Comparison of ENCODE assay signal across 8 cellular contexts in the genomic region with DNA sequence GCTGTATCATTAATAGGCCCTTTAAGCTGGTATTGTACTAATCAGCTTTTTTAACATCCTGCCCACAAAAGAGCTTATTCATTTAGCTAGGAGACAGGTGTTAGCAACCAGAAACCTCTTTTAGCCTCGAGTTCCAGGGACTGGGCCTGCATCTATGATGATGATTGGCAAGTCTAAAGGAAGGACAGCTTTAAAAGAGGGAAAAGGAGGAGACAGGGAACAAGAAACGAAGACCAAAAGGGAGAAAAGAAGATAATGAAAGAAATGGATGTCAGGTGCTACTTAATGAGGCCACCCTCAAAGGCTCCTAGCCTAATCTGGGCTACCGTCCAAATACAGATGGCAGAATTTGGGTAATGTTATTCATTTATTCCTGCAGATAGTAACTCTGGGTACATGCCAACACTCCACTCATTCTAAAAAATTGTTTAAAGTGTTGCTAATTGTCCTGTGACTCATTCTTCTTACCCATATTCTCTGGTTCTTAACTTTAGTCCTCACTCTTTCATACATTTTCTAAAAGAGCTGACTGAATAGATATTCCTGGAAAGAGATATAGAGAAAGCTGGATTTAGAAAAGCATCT. TPM values are rescaled to one million over a fixed set of nuclear protein-coding genes. Genes with fewer than 3 reads are reported as not detected.
DNase-seq lines count a peak whose midpoint lies in the region; TF ChIP-seq lines count a peak whose summit lies in the region.

No MANE protein-coding gene starts in this region.

- TF ChIP-seq CTCF in AG10803 (conservative IDR thresholded peaks at IDR 0.05; ENCODE audit: low read length) (no peak), fibroblast of lung (conservative IDR thresholded peaks at IDR 0.05 in 1 of 2, IDR thresholded peaks at IDR 0.05 in 1 of 2; ENCODE audit: low read depth in 1 of 2, low read length in 2 of 2) (no peak)

- DNase-seq in AG10803 (ENCODE audit: low read depth) = peak; percentile 78
- DNase-seq in HAP-1 (ENCODE audit: low spot score in 2 of 2) = peak; percentile 57 to 78
- peak; percentile 44 to 76 for DNase-seq in SJCRH30
- DNase-seq in fibroblast of lung (ENCODE audit: low read depth in 2 of 2) = peak; percentile 82 to 90
- no peak for DNase-seq in NCI-H128 (lab: John Stamatoyannopoulos, UW; ENCODE audit: unreplicated experiment)
- DNase-seq in stimulated activated CD4-positive, alpha-beta T cell treated with anti-CD3 and anti-CD28 coated beads, Interleukin-1b, Interleukin-23, amount 100 ng/mL, for 48 hours = no peak
- DNase-seq in HuH-7.5 (ENCODE audit: low spot score) = no peak
- DNase-seq in retina = no peak

- peaks cover 70% of the 10 kb centered on the region for H3K79me2 ChIP-seq in fibroblast of lung (ENCODE audit: control insufficient read depth, insufficient read depth, low read length)

- H2AFZ ChIP-seq in fibroblast of lung (ENCODE audit: low read length) = no peak overlapping the region

- H3K4me1 ChIP-seq in HAP-1 (peaks cover 65% of the 10 kb centered on the region), SJCRH30 (peaks cover 20% of the 10 kb centered on the region), fibroblast of lung (ENCODE audit: control insufficient read depth, extremely low read depth, insufficient read depth, low read length) (peaks cover 24% of the 10 kb centered on the region)

- no peak overlapping the region for H3K9ac ChIP-seq in fibroblast of lung (ENCODE audit: insufficient read depth, low read length)

- peak overlapping the region; percentile 14 for H3K27ac ChIP-seq in SJCRH30
- H3K27ac ChIP-seq in fibroblast of lung (ENCODE audit: insufficient read depth, low read length) = peak overlapping the region; percentile 11

- no peaks in the 10 kb centered on the region for H3K27me3 ChIP-seq in HAP-1 (ENCODE audit: low read depth)
- no peaks in the 10 kb centered on the region for H3K27me3 ChIP-seq in SJCRH30
- no peaks in the 10 kb centered on the region for H3K27me3 ChIP-seq in fibroblast of lung (ENCODE audit: control insufficient read depth, insufficient read depth, low read length)

- peak overlapping the region; percentile 72 for H3K4me2 ChIP-seq in fibroblast of lung (ENCODE audit: extremely low read depth, insufficient read depth, low read length)

- H3K9me3 ChIP-seq in HAP-1 = no peaks in the 10 kb centered on the region
- H3K9me3 ChIP-seq in SJCRH30 (replicated peaks) = no peaks in the 10 kb centered on the region
- H3K9me3 ChIP-seq in fibroblast of lung (ENCODE audit: control insufficient read depth, insufficient read depth, low read depth, low read length) = no peaks in the 10 kb centered on the region

- H4K20me1 ChIP-seq in fibroblast of lung (ENCODE audit: control insufficient read depth, extremely low read depth, insufficient read depth, low read length) = peaks cover 2% of the 10 kb centered on the region

- in situ Hi-C loops in HAP-1 (cut with MboI; ENCODE audit: low sequenced_read_pairs) = loop anchor here (10.0 kb wide), 1 partner anchor 97 kb away; the partner anchor contains the start of gene LIG3

- H3K4me3 ChIP-seq in AG10803 (ENCODE audit: low read length) = no peak overlapping the region
- H3K4me3 ChIP-seq in HAP-1 = no peak overlapping the region
- H3K4me3 ChIP-seq in SJCRH30 = no peak overlapping the region
- peak overlapping the region in 1 of 4 experiments; percentile 8 for H3K4me3 ChIP-seq in fibroblast of lung (replicated peaks in 1 of 4; ENCODE audit: control extremely low read depth in 1 of 4, insufficient read depth in 1 of 4, low read depth in 3 of 4, low read length in 4 of 4)

- H3K36me3 ChIP-seq in HAP-1 (replicated peaks) = no peaks in the 10 kb centered on the region
- no peaks in the 10 kb centered on the region for H3K36me3 ChIP-seq in SJCRH30
- H3K36me3 ChIP-seq in fibroblast of lung (ENCODE audit: control insufficient read depth, insufficient read depth, low read length) = no peaks in the 10 kb centered on the region

RNA-seq across cellular contexts. Expression of gene RFFL, which starts 18.7 kb away (rescaled TPM):
- total RNA-seq in SJCRH30 (2014; rRNA removed; shearing (Covaris generic)) = 10.9 and 13.7 TPM in 2 replicates
- total RNA-seq in fibroblast of lung = 5.6 and 10.1 TPM in 2 replicates
- polyA plus RNA-seq in fibroblast of lung = 15.9 and 26.8 TPM in 2 replicates
- polyA plus RNA-seq in fibroblast of lung (2012) = 10.2 and 20.7 TPM in 2 replicates
- 60.4 and 165 TPM in 2 replicates for polyA minus RNA-seq in fibroblast of lung (ENCODE audit: low replicate concordance)

RNA-seq across cellular contexts. Expression of gene RAD51D, which starts 37.5 kb away (rescaled TPM):
- 8.2 and 9.7 TPM in 2 replicates for total RNA-seq in SJCRH30 (2014; rRNA removed; shearing (Covaris generic))
- total RNA-seq in fibroblast of lung = 9.8 and 12.6 TPM in 2 replicates
- polyA plus RNA-seq in fibroblast of lung = 15.1 and 15.6 TPM in 2 replicates
- 12.3 and 13.9 TPM in 2 replicates for polyA plus RNA-seq in fibroblast of lung (2012)
- polyA minus RNA-seq in fibroblast of lung (ENCODE audit: low replicate concordance) = 18.7 and 24.6 TPM in 2 replicates

RNA-seq across cellular contexts. Expression of gene FNDC8, which starts 39.2 kb away (rescaled TPM):
- total RNA-seq in SJCRH30 (2014; rRNA removed; shearing (Covaris generic)) = not detected in 2 replicates
- total RNA-seq in fibroblast of lung = not detected in 2 replicates
- not detected in 2 replicates for polyA plus RNA-seq in fibroblast of lung
- polyA plus RNA-seq in fibroblast of lung (2012) = not detected in 2 replicates
- not detected in 2 replicates for polyA minus RNA-seq in fibroblast of lung (ENCODE audit: low replicate concordance)

RNA-seq across cellular contexts. Expression of gene NLE1, which starts 59.9 kb away (rescaled TPM):
- total RNA-seq in SJCRH30 (2014; rRNA removed; shearing (Covaris generic)) = 23.9 and 24.9 TPM in 2 replicates
- 20.5 and 22.3 TPM in 2 replicates for total RNA-seq in fibroblast of lung
- polyA plus RNA-seq in fibroblast of lung = 9.4 and 10.9 TPM in 2 replicates
- polyA plus RNA-seq in fibroblast of lung (2012) = 13.1 and 15.0 TPM in 2 replicates
- 26.4 and 39.1 TPM in 2 replicates for polyA minus RNA-seq in fibroblast of lung (ENCODE audit: low replicate concordance)

Comparison
In these comparisons a context has a peak if more than half of its experiments do, and no peak if none do; other contexts are left out.
1. DNase-seq: peak in AG10803 (single experiment), HAP-1 (2 of 2), SJCRH30 (2 of 2) and fibroblast of lung (2 of 2); none in NCI-H128 (single experiment), stimulated activated CD4-positive, alpha-beta T cell treated with anti-CD3 and anti-CD28 coated beads, Interleukin-1b, Interleukin-23, amount 100 ng/mL, for 48 hours (single experiment), HuH-7.5 (single experiment) and retina (single experiment).